ENCODE assay signal across 21 cellular contexts in genomic region chr12:31491395-31491794, GRCh38.
DNase-seq lines count a peak whose midpoint lies in the region; ATAC-seq and TF ChIP-seq lines count a peak whose summit lies in the region.
"Had no signal": no experiment of that assay in that cellular context is flagged by ENCODE, and none has a peak within 500 bp of the region (broad histone marks: within the 10 kb centered on the region; RNA-seq: fewer than 3 reads in every experiment).

No MANE protein-coding gene starts in this region.

- TF ChIP-seq POLR2A in HCT116 (IDR thresholded peaks at IDR 0.05; ENCODE audit: borderline replicate concordance, extremely low read depth, insufficient read depth, insufficient read length) (no peak), GM18505 (IDR thresholded peaks at IDR 0.05; ENCODE audit: borderline replicate concordance, extremely low read depth, insufficient read depth, insufficient read length) (no peak)

- ATAC-seq in HCT116 (peak; percentile 11; the same call in 1 of the 2 replicates), foreskin keratinocyte (peak; percentile 57), left colon (no peak), GM18505 (IDR thresholded peaks at IDR 0.05; ENCODE audit: unreplicated experiment) (no peak)
- ATAC-seq: K562; natural killer cell treated with Interleukin-12 subunit alpha and Interleukin-12 subunit beta and Interleukin-15 and Interleukin-18, amount 100 ng/mL, for 72 hours had no signal

- CTCF ChIA-PET in HCT116 (lab: Charles Lee) (no interaction called here), RWPE1 (lab: Yijun Ruan, JAX) (interaction anchor here (0.8 kb wide), 1 partner anchor 17 kb away, joined by 8 read pairs; no protein-coding TSS in a partner anchor), OCI-LY7 (lab: Charles Lee; ENCODE audit: unreplicated experiment) (no interaction called here)

- POLR2A ChIA-PET in HCT116 (lab: Charles Lee) = interaction anchor here (1.2 to 1.4 kb wide), 2 partner anchors 9 to 65 kb away, joined by 3 to 5 read pairs; no protein-coding TSS in a partner anchor
- POLR2A ChIA-PET in RWPE1 (lab: Yijun Ruan, JAX; ENCODE audit: low non-redundant PET) = no interaction called here
- POLR2A ChIA-PET in OCI-LY7 (lab: Charles Lee) = interaction anchor here (0.6 to 1.1 kb wide), 3 partner anchors 42 to 758 kb away, joined by 3 to 4 read pairs (median 3); no protein-coding TSS in a partner anchor

- H4K20me1 ChIP-seq in HCT116 (ENCODE audit: insufficient read depth) = no peaks in the 10 kb centered on the region
- H4K20me1 ChIP-seq in OCI-LY7 (ENCODE audit: insufficient read depth, low read length) = no peaks in the 10 kb centered on the region

- intact Hi-C loops in HCT116 (cut with micrococcal nuclease) (no loop called here), left colon (cut with DNase I, micrococcal nuclease) (no loop called here), OCI-LY7 (cut with micrococcal nuclease; ENCODE audit: unreplicated experiment) (no loop called here)

- 0 out of 2 replicates have a peak, but pooled peaks cover 3% of the 10 kb centered on the region for H3K79me2 ChIP-seq in HCT116 (ENCODE audit: insufficient read depth, low read length)
- H3K79me2 ChIP-seq in OCI-LY7 (ENCODE audit: insufficient read depth, low read depth, low read length) = no peaks in the 10 kb centered on the region; the same call in 1 of the 2 replicates

- H3K9me3 ChIP-seq in HCT116 (ENCODE audit: control insufficient read depth in 1 of 2, insufficient read depth in 1 of 2, low read depth in 1 of 2, low read length in 2 of 2) (no peaks in the 10 kb centered on the region), skeletal muscle satellite cell (replicated peaks; ENCODE audit: low read length) (no peaks in the 10 kb centered on the region), OCI-LY7 (ENCODE audit: low read length) (peaks cover 8% of the 10 kb centered on the region; the same call in 1 of the 2 replicates)
- H3K9me3 ChIP-seq: esophagus squamous epithelium, Peyer's patch had no signal

- H3K27me3 ChIP-seq in HCT116 (ENCODE audit: insufficient read depth, low read length) = no peaks in the 10 kb centered on the region
- H3K27me3 ChIP-seq in foreskin keratinocyte = no peaks in the 10 kb centered on the region
- H3K27me3 ChIP-seq in skeletal muscle satellite cell (ENCODE audit: control insufficient read depth, insufficient read depth, low read length) = no peaks in the 10 kb centered on the region
- H3K27me3 ChIP-seq: esophagus squamous epithelium, Peyer's patch had no signal

- RAD21 ChIA-PET in HCT116 (lab: Charles Lee; ENCODE audit: low non-redundant PET in 1 of 2, low total read pairs in 2 of 2, uncharacterized antibody in 2 of 2, unreplicated experiment in 2 of 2) = no interaction called here

- no TSS peak for BruUV-seq in HCT116 (replicated peaks; lab: Mats Ljungman, UMichigan)
- BruUV-seq in OCI-LY7 (replicated peaks; lab: Mats Ljungman, UMichigan) = no TSS peak

- DNase-seq in HCT116 (ENCODE audit: low read depth, low spot score) (no peak), RWPE1 (ENCODE audit: low spot score) (no peak), foreskin keratinocyte (no peak), left colon (no peak), OCI-LY7 (ENCODE audit: low spot score) (no peak)
- DNase-seq: activated B cell treated with CpG ODN at 0.5 μM for 24 hours; activated CD4-positive, alpha-beta memory T cell treated with anti-CD3 and anti-CD28 coated beads for 36 hours; activated gamma-delta T cell; central memory CD4-positive, alpha-beta T cell; esophagus squamous epithelium; midbrain; MV-4-11; NCI-H187 treated with DMSO at 0.1 percent for 48 hours; Peyer's patch; stimulated activated CD4-positive, alpha-beta T cell treated with anti-CD3 and anti-CD28 coated beads, Interleukin-1b, Interleukin-23, amount 100 ng/mL, for 48 hours; stimulated activated naive CD4-positive, alpha-beta T cell had no signal

- no peak for TF ChIP-seq RAD21 in HCT116 (IDR thresholded peaks at IDR 0.05; ENCODE audit: low read depth)

- H2AFZ ChIP-seq in HCT116 (ENCODE audit: low read depth, low read length, poor library complexity, severe bottlenecking) (no peak overlapping the region), OCI-LY7 (ENCODE audit: low read length) (no peak overlapping the region)

- H3K36me3 ChIP-seq in HCT116 (ENCODE audit: control insufficient read depth in 1 of 2, insufficient read depth in 2 of 2, low read length in 2 of 2) (peaks cover 0 to 5% of the 10 kb centered on the region in 2 experiments; a peak in 1 of 4 replicates), skeletal muscle satellite cell (ENCODE audit: insufficient read depth, low read length) (peaks cover 4% of the 10 kb centered on the region), OCI-LY7 (ENCODE audit: insufficient read depth, low read length) (peaks cover 80% of the 10 kb centered on the region)

- H3K9me2 ChIP-seq in HCT116 (ENCODE audit: insufficient read depth) (no peaks in the 10 kb centered on the region), OCI-LY7 (ENCODE audit: insufficient read depth, low read length) (no peaks in the 10 kb centered on the region)

- H3K4me1 ChIP-seq in HCT116 (ENCODE audit: control insufficient read depth in 1 of 2, insufficient read depth in 2 of 2, low read length in 2 of 2) (peaks cover 78 to 88% of the 10 kb centered on the region in 2 experiments), foreskin keratinocyte (peaks cover 22% of the 10 kb centered on the region), skeletal muscle satellite cell (ENCODE audit: control insufficient read depth, insufficient read depth, low read length) (peaks cover 22% of the 10 kb centered on the region), OCI-LY7 (ENCODE audit: insufficient read depth, low read length, poor library complexity, severe bottlenecking) (no peaks in the 10 kb centered on the region)

- peak overlapping the region; percentile 72 for H3K4me2 ChIP-seq in HCT116 (ENCODE audit: low read length)
- H3K4me2 ChIP-seq in skeletal muscle satellite cell (ENCODE audit: low read length) = peak overlapping the region; percentile 58
- H3K4me2 ChIP-seq in OCI-LY7 (ENCODE audit: low read length) = no peak overlapping the region

- TF ChIP-seq CTCF in HCT116 (IDR thresholded peaks at IDR 0.05 in 2 of 3, conservative IDR thresholded peaks at IDR 0.05 in 1 of 3; ENCODE audit: borderline replicate concordance in 1 of 3, insufficient read depth in 1 of 3, low read depth in 2 of 3, low read length in 2 of 3) (no peak), RWPE1 (conservative IDR thresholded peaks at IDR 0.05; ENCODE audit: low read depth) (no peak), foreskin keratinocyte (conservative IDR thresholded peaks at IDR 0.05) (no peak), OCI-LY7 (conservative IDR thresholded peaks at IDR 0.05; ENCODE audit: low read length) (no peak)

- H3K27ac ChIP-seq in HCT116 (ENCODE audit: low read depth, low read length) (peak overlapping the region; percentile 95), RWPE1 (peak overlapping the region; percentile 76), foreskin keratinocyte (no peak overlapping the region), OCI-LY7 (ENCODE audit: low read depth, low read length, poor library complexity, severe bottlenecking) (no peak overlapping the region)
- H3K27ac ChIP-seq: Peyer's patch, SK-N-MC had no signal

- H3K9ac ChIP-seq in HCT116 (ENCODE audit: low read length) = peak overlapping the region; percentile 52
- no peak overlapping the region for H3K9ac ChIP-seq in skeletal muscle satellite cell (ENCODE audit: low read depth, low read length)

- H3K4me3 ChIP-seq in HCT116 (replicated peaks in 1 of 2; ENCODE audit: low read depth in 1 of 2, low read length in 2 of 2) (peak overlapping the region in 1 of 2 experiments; percentile 37; a peak in 2 of 4 replicates), skeletal muscle satellite cell (ENCODE audit: low read length) (no peak overlapping the region), OCI-LY7 (ENCODE audit: low read depth, low read length, poor library complexity, severe bottlenecking) (no peak overlapping the region)
- H3K4me3 ChIP-seq: esophagus squamous epithelium, K562, Peyer's patch, SK-N-MC had no signal

TF ChIP-seq in HCT116, 20 proteins besides CTCF, POLR2A, EP300 and RAD21 (continues in another document):
- TF ChIP-seq CBX3 (IDR thresholded peaks at IDR 0.05; ENCODE audit: low read depth) (no peak), SIN3A (IDR thresholded peaks at IDR 0.05; ENCODE audit: low read depth) (no peak), JUND (IDR thresholded peaks at IDR 0.05) (no peak), EZH2phosphoT487 (IDR thresholded peaks at IDR 0.05; ENCODE audit: borderline replicate concordance) (no peak), ZBTB33 (IDR thresholded peaks at IDR 0.05; ENCODE audit: extremely low read depth, insufficient replicate concordance, low read length) (no peak), SRF (IDR thresholded peaks at IDR 0.05; ENCODE audit: low read depth) (no peak), TCF7L2 (IDR thresholded peaks at IDR 0.05; ENCODE audit: borderline replicate concordance, extremely low read depth, insufficient read depth, insufficient read length) (no peak), FOSL1 (IDR thresholded peaks at IDR 0.05; ENCODE audit: low read depth) (no peak), MAX (IDR thresholded peaks at IDR 0.05) (no peak), SP1 (IDR thresholded peaks at IDR 0.05; ENCODE audit: low read depth) (no peak), EGR1 (IDR thresholded peaks at IDR 0.05; ENCODE audit: low read depth) (no peak), CEBPB (IDR thresholded peaks at IDR 0.05; ENCODE audit: low read depth) (no peak), ZFX (IDR thresholded peaks at IDR 0.05) (no peak), ELF1 (IDR thresholded peaks at IDR 0.05; ENCODE audit: borderline replicate concordance, low read depth) (no peak), ZNF274 (IDR thresholded peaks at IDR 0.05; ENCODE audit: low read depth, low read length) (no peak)

Comparison
In these comparisons a context has a peak if more than half of its experiments do, and no peak if none do; other contexts are left out.
1. ATAC-seq: peak in HCT116 (single experiment) and foreskin keratinocyte (single experiment); none in left colon (single experiment) and GM18505 (single experiment).
2. H3K27ac ChIP-seq: peak in HCT116 (single experiment) and RWPE1 (single experiment); none in foreskin keratinocyte (single experiment) and OCI-LY7 (single experiment).